13 cellular contexts compared by ENCODE assay signal in genomic region chr9:29514336-29514735, GRCh38.
DNase-seq lines count a peak whose midpoint lies in the region; ATAC-seq and TF ChIP-seq lines count a peak whose summit lies in the region.
"Had no signal": no experiment of that assay in that cellular context is flagged by ENCODE, and none has a peak within 500 bp of the region (broad histone marks: within the 10 kb centered on the region; RNA-seq: fewer than 3 reads in every experiment).

No MANE protein-coding gene starts in this region.

- no peak overlapping the region for H3K9ac ChIP-seq in endodermal cell (ENCODE audit: extremely low read depth, low read length, poor library complexity, severe bottlenecking)
- H3K9ac ChIP-seq: BLaER1 treated with 17β-estradiol and CSF1 and Interleukin-3, amounts not matched to agents 10 nM and 100 nM had no signal

- ATAC-seq in HG03378 (IDR thresholded peaks at IDR 0.05; ENCODE audit: unreplicated experiment) = no peak
- ATAC-seq: gastroesophageal sphincter had no signal

- H3K27ac Mint-ChIP-seq in endodermal cell (peak overlapping the region; percentile 58), nephron progenitor cell (peak overlapping the region; percentile 72)

- H3K4me3 Mint-ChIP-seq in endodermal cell (peak overlapping the region; percentile 26), nephron progenitor cell (no peak overlapping the region)

- WGBS in endodermal cell (ENCODE audit: insufficient coverage in 1 of 2, insufficient read length in 1 of 2), 2 experiments = 73 to 77% methylated on average over 8 to 11 of the region's 11 CpGs

- H3K4me1 Mint-ChIP-seq in endodermal cell = peaks cover 18% of the 10 kb centered on the region
- H3K4me1 Mint-ChIP-seq in nephron progenitor cell = peaks cover 13% of the 10 kb centered on the region

- H3K27me3 ChIP-seq in endodermal cell (ENCODE audit: control insufficient read depth, insufficient read depth, low read length, poor library complexity, severe bottlenecking) = no peaks in the 10 kb centered on the region
- H3K27me3 ChIP-seq: BLaER1 treated with 17β-estradiol and CSF1 and Interleukin-3, amounts not matched to agents 10 nM and 100 nM; gastroesophageal sphincter had no signal

- H3K4me1 ChIP-seq in endodermal cell (ENCODE audit: control insufficient read depth, insufficient read depth, low read length) = no peaks in the 10 kb centered on the region
- H3K4me1 ChIP-seq: BLaER1 treated with 17β-estradiol and CSF1 and Interleukin-3, amounts not matched to agents 10 nM and 100 nM; gastroesophageal sphincter had no signal

- H3K27ac ChIP-seq in endodermal cell (ENCODE audit: low read depth, low read length) (no peak overlapping the region), coronary artery (no peak overlapping the region)
- H3K27ac ChIP-seq: BLaER1 treated with 17β-estradiol and CSF1 and Interleukin-3, amounts not matched to agents 10 nM and 100 nM; gastroesophageal sphincter had no signal

- DNase-seq in DMS53 (lab: John Stamatoyannopoulos, UW) (peak; percentile 72), NCI-H146 treated with DMSO at 0.1 percent for 48 hours (lab: John Stamatoyannopoulos, UW; ENCODE audit: unreplicated experiment) (peak; percentile 64), endodermal cell (peak; percentile 68), nephron progenitor cell (peak; percentile 6), middle frontal gyrus (ENCODE audit: extremely low spot score, low spot score) (no peak), coronary artery (ENCODE audit: low spot score) (no peak)
- DNase-seq in stimulated activated CD8-positive, alpha-beta memory T cell treated with anti-CD3 and anti-CD28 coated beads, Interleukin-4, amount 100 ng/mL, for 48 hours = no peak
- DNase-seq: activated effector memory CD4-positive, alpha-beta T cell treated with Interleukin-2 at 50 U/mL for 16 hours; cerebellar nuclear complex; stimulated activated CD4-positive, alpha-beta T cell treated with anti-CD3 and anti-CD28 coated beads, Interleukin-12 subunit alpha, Interleukin-12 subunit beta, amount 100 ng/mL, for 4 hours had no signal

- H3K27me3 Mint-ChIP-seq in endodermal cell (ENCODE audit: insufficient read depth) (no peaks in the 10 kb centered on the region), nephron progenitor cell (ENCODE audit: low read depth, poor library complexity) (peaks cover 3% of the 10 kb centered on the region)

- H3K9me3 ChIP-seq in endodermal cell (ENCODE audit: control insufficient read depth, low read length) = peaks cover 18% of the 10 kb centered on the region

- peaks cover 25% of the 10 kb centered on the region for H3K9me3 Mint-ChIP-seq in endodermal cell
- peaks cover 15% of the 10 kb centered on the region for H3K9me3 Mint-ChIP-seq in nephron progenitor cell

- TF ChIP-seq CTCF in endodermal cell (conservative IDR thresholded peaks at IDR 0.05) (no peak), nephron progenitor cell (IDR thresholded peaks at IDR 0.05) (no peak), coronary artery (IDR thresholded peaks at IDR 0.05) (no peak)

- H3K36me3 ChIP-seq in endodermal cell (ENCODE audit: control insufficient read depth, insufficient read depth, low read length) = no peaks in the 10 kb centered on the region
- H3K36me3 ChIP-seq: BLaER1 treated with 17β-estradiol and CSF1 and Interleukin-3, amounts not matched to agents 10 nM and 100 nM; gastroesophageal sphincter had no signal

- H3K4me3 ChIP-seq in endodermal cell (ENCODE audit: low read length) (no peak overlapping the region), coronary artery (no peak overlapping the region)
- H3K4me3 ChIP-seq: BLaER1 treated with 17β-estradiol and CSF1 and Interleukin-3, amounts not matched to agents 10 nM and 100 nM; gastroesophageal sphincter had no signal

- H3K36me3 Mint-ChIP-seq in endodermal cell (ENCODE audit: low read depth) = peaks cover 19% of the 10 kb centered on the region
- no peaks in the 10 kb centered on the region for H3K36me3 Mint-ChIP-seq in nephron progenitor cell (ENCODE audit: low read depth)

Comparison
In these comparisons a context has a peak if more than half of its experiments do, and no peak if none do; other contexts are left out.
1. DNase-seq: peak in DMS53 (single experiment), NCI-H146 treated with DMSO at 0.1 percent for 48 hours (single experiment), endodermal cell (single experiment) and nephron progenitor cell (single experiment); none in middle frontal gyrus (single experiment), coronary artery (single experiment) and stimulated activated CD8-positive, alpha-beta memory T cell treated with anti-CD3 and anti-CD28 coated beads, Interleukin-4, amount 100 ng/mL, for 48 hours (single experiment).